Comparison of ENCODE assay signal across 12 cellular contexts in the genomic region with DNA sequence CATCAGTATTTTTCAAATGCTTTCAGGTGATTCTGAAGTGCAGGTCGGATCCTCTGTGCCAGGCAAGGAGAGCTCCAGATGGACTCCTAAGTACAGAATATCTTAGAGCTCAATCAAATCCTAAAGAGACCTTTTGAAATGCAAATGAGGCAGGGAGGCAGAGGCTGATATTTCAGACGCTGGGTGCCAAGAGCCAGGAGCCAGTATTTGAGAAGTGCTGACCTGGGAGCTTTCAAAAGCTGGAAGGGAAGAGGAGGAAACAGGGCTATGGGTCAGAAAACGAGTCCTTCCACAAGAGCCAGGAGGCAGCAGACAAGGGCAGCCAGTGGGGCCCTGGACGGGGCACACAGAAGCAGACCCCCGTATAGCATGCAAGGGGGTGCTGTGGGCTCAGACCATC. TPM values are rescaled to one million over a fixed set of nuclear protein-coding genes. Genes with fewer than 3 reads are reported as not detected.
DNase-seq lines count a peak whose midpoint lies in the region; ATAC-seq and TF ChIP-seq lines count a peak whose summit lies in the region.
"Had no signal": no experiment of that assay in that cellular context is flagged by ENCODE, and none has a peak within 500 bp of the region (broad histone marks: within the 10 kb centered on the region; RNA-seq: fewer than 3 reads in every experiment).

No MANE protein-coding gene starts in this region.

- intact Hi-C loops in Right ventricle myocardium superior (cut with DNase I): no loop called here
- intact Hi-C loops in Right ventricle myocardium inferior (cut with DNase I): loop anchor here (5.0 kb wide), 1 partner anchor 43 kb away; a partner anchor contains a TSS
- intact Hi-C loops in lower lobe of right lung (cut with DNase I): no loop called here

- no peaks in the 10 kb centered on the region for H3K4me1 Mint-ChIP-seq in activated CD4-positive, alpha-beta T cell treated with anti-CD3 and anti-CD28 coated beads, Interleukin-2, amount 10 ng/mL, durations not matched to agents 7 days and 5 days

- H3K9me3 ChIP-seq in lower lobe of right lung (no peaks in the 10 kb centered on the region), upper lobe of left lung (no peaks in the 10 kb centered on the region)

- H3K4me1 ChIP-seq in lower lobe of right lung (peaks cover 19% of the 10 kb centered on the region), upper lobe of left lung (peaks cover 8 to 28% (median 20%) of the 10 kb centered on the region in 4 donors)

- no peak overlapping the region for H3K4me3 Mint-ChIP-seq in activated CD4-positive, alpha-beta T cell treated with anti-CD3 and anti-CD28 coated beads, Interleukin-2, amount 10 ng/mL, durations not matched to agents 7 days and 5 days

- peaks cover 3% of the 10 kb centered on the region for H3K27me3 Mint-ChIP-seq in activated CD4-positive, alpha-beta T cell treated with anti-CD3 and anti-CD28 coated beads, Interleukin-2, amount 10 ng/mL, durations not matched to agents 7 days and 5 days

- WGBS in upper lobe of left lung, 2 donors: 50 to 61% methylated on average over 5 of the region's 5 CpGs

- H3K9me3 Mint-ChIP-seq in activated CD4-positive, alpha-beta T cell treated with anti-CD3 and anti-CD28 coated beads, Interleukin-2, amount 10 ng/mL, durations not matched to agents 7 days and 5 days: no peaks in the 10 kb centered on the region

- ATAC-seq in Right ventricle myocardium superior (ENCODE audit: poor library complexity) (peak; percentile 54), Right ventricle myocardium inferior (no peak), lower lobe of right lung (no peak), upper lobe of left lung (ENCODE audit: low FRiP score in 2 of 2) (no peak)

- H3K27ac ChIP-seq in RWPE1: peak overlapping the region; percentile 56
- H3K27ac ChIP-seq in lower lobe of right lung: peak overlapping the region; percentile 43
- peak overlapping the region in 3 of 4 donors; percentile 36 to 64 (median 60) for H3K27ac ChIP-seq in upper lobe of left lung

- no peak for DNase-seq in Right ventricle myocardium superior
- DNase-seq in Right ventricle myocardium inferior (ENCODE audit: missing footprints): no peak
- DNase-seq in RWPE1 (ENCODE audit: low spot score): no peak
- DNase-seq in lower lobe of right lung: no peak
- DNase-seq in upper lobe of left lung: no peak
- DNase-seq in activated CD4-positive, alpha-beta T cell treated with anti-CD3 and anti-CD28 coated beads, Interleukin-2, amount 10 ng/mL, durations not matched to agents 7 days and 5 days: no peak
- DNase-seq in HEK293T (ENCODE audit: extremely low spot score): no peak
- no peak for DNase-seq in SKM-1 treated with dmso at 0.1 percent for 144 hours (lab: John Stamatoyannopoulos, UW; ENCODE audit: unreplicated experiment)
- DNase-seq: activated naive CD4-positive, alpha-beta T cell treated with anti-CD3 and anti-CD28 coated beads, Interleukin-2, amount 50 U/mL, for 16 hours; GF-D8; GOT3; SIG-M5 had no signal

- no peak overlapping the region for H3K27ac Mint-ChIP-seq in activated CD4-positive, alpha-beta T cell treated with anti-CD3 and anti-CD28 coated beads, Interleukin-2, amount 10 ng/mL, durations not matched to agents 7 days and 5 days

- TF ChIP-seq CTCF in RWPE1 (conservative IDR thresholded peaks at IDR 0.05; ENCODE audit: low read depth) (no peak), lower lobe of right lung (IDR thresholded peaks at IDR 0.05) (no peak), upper lobe of left lung (IDR thresholded peaks at IDR 0.05) (no peak)

- H3K36me3 Mint-ChIP-seq in activated CD4-positive, alpha-beta T cell treated with anti-CD3 and anti-CD28 coated beads, Interleukin-2, amount 10 ng/mL, durations not matched to agents 7 days and 5 days (ENCODE audit: low read depth): no peaks in the 10 kb centered on the region

- TF ChIP-seq POLR2A in upper lobe of left lung (IDR thresholded peaks at IDR 0.05): no peak

- H3K36me3 ChIP-seq in lower lobe of right lung: peaks cover 30% of the 10 kb centered on the region
- peaks cover 3 to 23% (median 15%) of the 10 kb centered on the region in 4 donors for H3K36me3 ChIP-seq in upper lobe of left lung

- TF ChIP-seq EP300 in upper lobe of left lung (IDR thresholded peaks at IDR 0.05): no peak

- H3K27me3 ChIP-seq in lower lobe of right lung (ENCODE audit: low read depth): no peaks in the 10 kb centered on the region
- H3K27me3 ChIP-seq in upper lobe of left lung: no peaks in the 10 kb centered on the region

- POLR2A ChIA-PET in RWPE1 (lab: Yijun Ruan, JAX; ENCODE audit: low non-redundant PET): no interaction called here
- POLR2A ChIA-PET in activated CD4-positive, alpha-beta T cell treated with anti-CD3 and anti-CD28 coated beads, Interleukin-2, amount 10 ng/mL, durations not matched to agents 7 days and 5 days (lab: Charles Lee): no interaction called here
- POLR2A ChIA-PET in HEK293T (lab: Yijun Ruan, JAX): interaction anchor here (1.1 kb wide), 1 partner anchor 16 kb away, joined by 4 read pairs; no protein-coding TSS in a partner anchor

- CTCF ChIA-PET in RWPE1 (lab: Yijun Ruan, JAX) (interaction anchor here (0.5 to 0.6 kb wide), 3 partner anchors 28 to 117 kb away, joined by 5 to 8 read pairs (median 7); no protein-coding TSS in a partner anchor), HEK293T (lab: Yijun Ruan, JAX) (interaction anchor here (0.7 to 1.9 kb wide), 2 partner anchors 11 to 649 kb away, joined by 3 to 12 read pairs; no protein-coding TSS in a partner anchor)
- CTCF ChIA-PET in activated CD4-positive, alpha-beta T cell treated with anti-CD3 and anti-CD28 coated beads, Interleukin-2, amount 10 ng/mL, durations not matched to agents 7 days and 5 days (lab: Charles Lee): interaction anchor here (0.6 to 2.9 kb wide), 3 partner anchors 11 to 48 kb away, joined by 3 to 17 read pairs (median 4); no protein-coding TSS in a partner anchor

- H3K4me3 ChIP-seq in lower lobe of right lung (no peak overlapping the region), upper lobe of left lung (no peak overlapping the region)

TF ChIP-seq in HEK293T, 16 proteins besides CTCF, POLR2A, EP300 and RAD21:
- no peak for TF ChIP-seq CTBP1 (IDR thresholded peaks at IDR 0.05; ENCODE audit: borderline replicate concordance)
- TF ChIP-seq, protein P1, sequence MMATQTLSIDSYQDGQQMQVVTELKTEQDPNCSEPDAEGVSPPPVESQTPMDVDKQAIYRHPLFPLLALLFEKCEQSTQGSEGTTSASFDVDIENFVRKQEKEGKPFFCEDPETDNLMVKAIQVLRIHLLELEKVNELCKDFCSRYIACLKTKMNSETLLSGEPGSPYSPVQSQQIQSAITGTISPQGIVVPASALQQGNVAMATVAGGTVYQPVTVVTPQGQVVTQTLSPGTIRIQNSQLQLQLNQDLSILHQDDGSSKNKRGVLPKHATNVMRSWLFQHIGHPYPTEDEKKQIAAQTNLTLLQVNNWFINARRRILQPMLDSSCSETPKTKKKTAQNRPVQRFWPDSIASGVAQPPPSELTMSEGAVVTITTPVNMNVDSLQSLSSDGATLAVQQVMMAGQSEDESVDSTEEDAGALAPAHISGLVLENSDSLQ (IDR thresholded peaks at IDR 0.05): no peak

RNA-seq across cellular contexts. Expression of gene DSN1, which starts 46.1 kb away (rescaled TPM):
- total RNA-seq in Right ventricle myocardium superior: 3.5 TPM
- total RNA-seq in Right ventricle myocardium inferior: 4.4 TPM
- 6.5 TPM for total RNA-seq in lower lobe of right lung
- total RNA-seq in upper lobe of left lung: 10 to 100 TPM in 2 of 6 donors, 1 to 10 TPM in 4; 4.7 to 29.3 (median 7.8) TPM
- total RNA-seq in activated CD4-positive, alpha-beta T cell treated with anti-CD3 and anti-CD28 coated beads, Interleukin-2, amount 10 ng/mL, durations not matched to agents 7 days and 5 days: 10 to 100 TPM; 33.5 to 35.3 TPM

RNA-seq across cellular contexts. Expression of gene TLDC2, which starts 56.3 kb away (rescaled TPM):
- total RNA-seq in Right ventricle myocardium superior: not detected
- not detected for total RNA-seq in Right ventricle myocardium inferior
- 1.3 TPM for total RNA-seq in lower lobe of right lung
- 1 to 10 TPM in 1 of 6 donors, under 1 TPM in 2, not detected in 3; 0.31 to 1.3 (median 0.61) TPM for total RNA-seq in upper lobe of left lung
- not detected for total RNA-seq in activated CD4-positive, alpha-beta T cell treated with anti-CD3 and anti-CD28 coated beads, Interleukin-2, amount 10 ng/mL, durations not matched to agents 7 days and 5 days
